ENCODE assay signal across 23 cellular contexts in genomic region chr2:11517906-11518305, GRCh38. TPM values are rescaled to one million over a fixed set of nuclear protein-coding genes. Genes with fewer than 3 reads are reported as not detected.
"Had no signal": no experiment of that assay in that cellular context is flagged by ENCODE, and none has a peak within 500 bp of the region (broad histone marks: within the 10 kb centered on the region; RNA-seq: fewer than 3 reads in every experiment).

No MANE protein-coding gene starts in this region.

- H3K36me3 ChIP-seq: esophagus muscularis mucosa, gastroesophageal sphincter, heart left ventricle, left lung, lower lobe of right lung had no signal

- H3K4me1 ChIP-seq: esophagus muscularis mucosa, foreskin keratinocyte, gastroesophageal sphincter, left lung, lower lobe of right lung had no signal

- ATAC-seq: foreskin keratinocyte; gastroesophageal sphincter; left cardiac atrium; left lung; left ventricle myocardium superior; mucosa of descending colon; naive thymus-derived CD8-positive, alpha-beta T cell had no signal

- H3K27ac ChIP-seq: coronary artery, dorsolateral prefrontal cortex, esophagus muscularis mucosa, foreskin keratinocyte, gastroesophageal sphincter, heart left ventricle, hepatocyte, left lung, lower lobe of right lung had no signal

- H3K9me3 ChIP-seq: gastroesophageal sphincter, left lung, lower lobe of right lung, mucosa of descending colon had no signal

- DNase-seq: dermis blood vessel endothelial cell; dorsolateral prefrontal cortex; effector CD4-positive, alpha-beta T cell; effector memory CD4-positive, alpha-beta T cell; foreskin keratinocyte; heart left ventricle; hypothalamus; immature natural killer cell; islet precursor cell; kidney; left cardiac atrium; left lung; left ventricle myocardium superior; lower lobe of right lung; mesenchymal stem cell; mucosa of descending colon; naive B cell; naive thymus-derived CD8-positive, alpha-beta T cell had no signal

- H3K4me2 ChIP-seq: hepatocyte had no signal

- H3K27me3 ChIP-seq: dorsolateral prefrontal cortex, esophagus muscularis mucosa, heart left ventricle, hepatocyte, left lung had no signal

- H2AFZ ChIP-seq: hepatocyte had no signal

- H3K4me3 ChIP-seq: coronary artery, esophagus muscularis mucosa, gastroesophageal sphincter, heart left ventricle, hepatocyte, left lung, lower lobe of right lung, mucosa of descending colon had no signal

- FAIRE-seq: frontal cortex, kidney had no signal

RNA-seq across cellular contexts. Expression of gene GREB1, which starts 15.9 kb away (rescaled TPM):
- polyA plus RNA-seq: foreskin keratinocyte had no signal
